ENCODE assay signal across 26 cellular contexts in genomic region chr11:81174646-81175330, GRCh38.
DNase-seq lines count a peak whose midpoint lies in the region; ATAC-seq, FAIRE-seq and TF ChIP-seq lines count a peak whose summit lies in the region.
"Had no signal": no experiment of that assay in that cellular context is flagged by ENCODE, and none has a peak within 500 bp of the region (broad histone marks: within the 10 kb centered on the region; RNA-seq: fewer than 3 reads in every experiment).

No MANE protein-coding gene starts in this region.

- H3K27ac Mint-ChIP-seq in CD4-positive, alpha-beta T cell = no peak overlapping the region
- H3K27ac Mint-ChIP-seq: CD14-positive monocyte; CD4-positive, alpha-beta memory T cell; HFFc6 had no signal

- intact Hi-C loops in CD4-positive, alpha-beta T cell (cut with DNase I, micrococcal nuclease) = no loop called here

- H3K4me1 ChIP-seq in small intestine (ENCODE audit: control insufficient read depth in 2 of 2, insufficient read depth in 1 of 2, low read depth in 1 of 2, low read length in 1 of 2) = peaks cover 0 to 4% of the 10 kb centered on the region in 2 donors
- H3K4me1 ChIP-seq: A549; BE2C; BLaER1 treated with 17β-estradiol and CSF1 and Interleukin-3, amounts not matched to agents 10 nM and 100 nM had no signal

- WGBS in small intestine, 3 donors = 41 to 65% (median 51%) methylated on average over 3 of the region's 3 CpGs

- peak; percentile 65 for ATAC-seq in esophagus mucosa
- no peak for ATAC-seq in CD4-positive, alpha-beta T cell (ENCODE audit: poor library complexity)
- ATAC-seq: A549 had no signal

- no peak for TF ChIP-seq CTCF in CD4-positive, alpha-beta T cell (IDR thresholded peaks at IDR 0.05)

- H3K36me3 ChIP-seq in small intestine (ENCODE audit: control insufficient read depth in 2 of 2, insufficient read depth in 2 of 2, low read length in 2 of 2) = no peaks in the 10 kb centered on the region
- H3K36me3 ChIP-seq: BE2C; BLaER1 treated with 17β-estradiol and CSF1 and Interleukin-3, amounts not matched to agents 10 nM and 100 nM; HAP-1 had no signal

- H3K27ac ChIP-seq in small intestine (ENCODE audit: low read depth in 1 of 2, low read length in 1 of 2) = no peak overlapping the region
- no peak overlapping the region for H3K27ac ChIP-seq in CD4-positive, alpha-beta T cell (ENCODE audit: low read depth, low read length)
- H3K27ac ChIP-seq: A549; BLaER1 treated with 17β-estradiol and CSF1 and Interleukin-3, amounts not matched to agents 10 nM and 100 nM had no signal

- no peaks in the 10 kb centered on the region for H3K9me3 ChIP-seq in small intestine (ENCODE audit: control insufficient read depth, low read depth)
- no peaks in the 10 kb centered on the region for H3K9me3 ChIP-seq in CD4-positive, alpha-beta T cell (ENCODE audit: control insufficient read depth, low read length)
- H3K9me3 ChIP-seq: A549; BE2C; BLaER1 treated with 17β-estradiol and CSF1 and Interleukin-3, amounts not matched to agents 10 nM and 100 nM; HAP-1 had no signal

- no peak overlapping the region for H3K4me3 ChIP-seq in small intestine (ENCODE audit: low read depth in 1 of 2, low read length in 2 of 2)
- H3K4me3 ChIP-seq: A549; BLaER1 treated with 17β-estradiol and CSF1 and Interleukin-3, amounts not matched to agents 10 nM and 100 nM; HAP-1 had no signal

- no peak overlapping the region for H3K4me3 Mint-ChIP-seq in CD4-positive, alpha-beta T cell
- H3K4me3 Mint-ChIP-seq: CD14-positive monocyte; CD4-positive, alpha-beta memory T cell; HFFc6 had no signal

- no peaks in the 10 kb centered on the region for H3K27me3 ChIP-seq in small intestine (ENCODE audit: control insufficient read depth in 2 of 2, insufficient read depth in 2 of 2, low read length in 2 of 2)
- no peaks in the 10 kb centered on the region for H3K27me3 ChIP-seq in CD4-positive, alpha-beta T cell (ENCODE audit: control insufficient read depth, insufficient read depth, low read length)
- H3K27me3 ChIP-seq: BE2C; BLaER1 treated with 17β-estradiol and CSF1 and Interleukin-3, amounts not matched to agents 10 nM and 100 nM had no signal

- H3K27me3 Mint-ChIP-seq in CD4-positive, alpha-beta T cell = no peaks in the 10 kb centered on the region
- H3K27me3 Mint-ChIP-seq: CD4-positive, alpha-beta memory T cell had no signal

- POLR2A ChIA-PET in CD4-positive, alpha-beta T cell (lab: Charles Lee) = no interaction called here

- H3K36me3 Mint-ChIP-seq in CD4-positive, alpha-beta T cell (ENCODE audit: low read depth) = no peaks in the 10 kb centered on the region
- H3K36me3 Mint-ChIP-seq: CD14-positive monocyte; CD4-positive, alpha-beta memory T cell had no signal

- no peaks in the 10 kb centered on the region for H3K4me1 Mint-ChIP-seq in CD4-positive, alpha-beta T cell (ENCODE audit: low read depth)
- H3K4me1 Mint-ChIP-seq: CD14-positive monocyte; CD4-positive, alpha-beta memory T cell had no signal

- no peak for FAIRE-seq in small intestine (lab: Jason Lieb, UNC)
- FAIRE-seq: A549, GM12891, GM18507, H54 had no signal

- H3K9me3 Mint-ChIP-seq in CD4-positive, alpha-beta T cell = peaks cover 5% of the 10 kb centered on the region

- CTCF ChIA-PET in CD4-positive, alpha-beta T cell (lab: Charles Lee) = interaction anchor here (0.6 kb wide), 1 partner anchor 438 kb away, joined by 3 read pairs; no protein-coding TSS in a partner anchor

- DNase-seq in amniotic epithelial cell (ENCODE audit: low read depth) (peak; percentile 46), iris pigment epithelial cell (ENCODE audit: low read depth) (peak; percentile 1), small intestine (peak; percentile 75), cerebellar nuclear complex (lab: John Stamatoyannopoulos, UW) (no peak)
- no peak for DNase-seq in CD4-positive, alpha-beta T cell
- DNase-seq in activated CD4-positive, alpha-beta T cell treated with anti-CD3 and anti-CD28 coated beads for 4 hours = no peak
- DNase-seq: 8988T; ACHN; AML-193; BE2C; Calu3; CD4-positive, alpha-beta memory T cell; COR-L47; DMS53; DMS79 treated with DMSO at 0.1 percent for 48 hours; GF-D8; GOT3; HFFc6 had no signal

Comparison
In these comparisons a context has a peak if more than half of its experiments do, and no peak if none do; other contexts are left out.
1. DNase-seq: peak in amniotic epithelial cell (single experiment), iris pigment epithelial cell (single experiment) and small intestine (single experiment); none in CD4-positive, alpha-beta T cell (0 of 10), activated CD4-positive, alpha-beta T cell treated with anti-CD3 and anti-CD28 coated beads for 4 hours (0 of 2) and cerebellar nuclear complex (0 of 2).